Comparison of ENCODE assay signal across 15 cellular contexts in genomic region chr7:142376356-142376997, GRCh38.
DNase-seq lines count a peak whose midpoint lies in the region; ATAC-seq and TF ChIP-seq lines count a peak whose summit lies in the region.
"Had no signal": no experiment of that assay in that cellular context is flagged by ENCODE, and none has a peak within 500 bp of the region (broad histone marks: within the 10 kb centered on the region; RNA-seq: fewer than 3 reads in every experiment).

No MANE protein-coding gene starts in this region.

- ATAC-seq in GM23338 (peak; percentile 12; the same call in 1 of the 3 replicates), T-helper 17 cell (no peak), left lung (peak; percentile 40), GM19463 (IDR thresholded peaks at IDR 0.05; ENCODE audit: unreplicated experiment) (no peak), HG03521 (IDR thresholded peaks at IDR 0.05; ENCODE audit: unreplicated experiment) (no peak)

- H4K20me1 ChIP-seq in GM23338 (replicated peaks; ENCODE audit: insufficient read depth): no peaks in the 10 kb centered on the region

- H3K27me3 Mint-ChIP-seq in GM23338 (ENCODE audit: insufficient read depth, low read depth, poor library complexity) (peaks cover 8% of the 10 kb centered on the region), T-helper 17 cell (peaks cover 26% of the 10 kb centered on the region)

- H3K27ac Mint-ChIP-seq in GM23338 (peak overlapping the region; percentile 47; the same call in 1 of the 2 replicates), T-helper 17 cell (peak overlapping the region; percentile 81)
- H3K27ac Mint-ChIP-seq: B cell, brain had no signal

- H3K9me3 Mint-ChIP-seq in GM23338: no peaks in the 10 kb centered on the region
- H3K9me3 Mint-ChIP-seq: activated T-helper 1 cell treated with anti-CD3 and anti-CD28 coated beads, Interleukin-12 subunit alpha, Interleukin-12 subunit beta, Interleukin-2, Interleukin-4 antibody, amounts not matched to agents 30 ng/mL and 10 ng/mL and 1 ng/mL, durations not matched to agents 14 hours and 24 hours and 36 hours; brain; nephron; stimulated activated naive CD8-positive, alpha-beta T cell treated with anti-CD3 and anti-CD28 coated beads, Interleukin-15, amount 100 ng/mL, for 72 hours had no signal

- H3K4me3 Mint-ChIP-seq in GM23338 (no peak overlapping the region), T-helper 17 cell (no peak overlapping the region)
- H3K4me3 Mint-ChIP-seq: activated T-helper 1 cell treated with anti-CD3 and anti-CD28 coated beads, Interleukin-12 subunit alpha, Interleukin-12 subunit beta, Interleukin-2, Interleukin-4 antibody, amounts not matched to agents 30 ng/mL and 10 ng/mL and 1 ng/mL, durations not matched to agents 14 hours and 24 hours and 36 hours; B cell; brain; nephron; stimulated activated naive CD8-positive, alpha-beta T cell treated with anti-CD3 and anti-CD28 coated beads, Interleukin-15, amount 100 ng/mL, for 72 hours had no signal

- H3K4me3 ChIP-seq in AG10803 (ENCODE audit: low read length): no peak overlapping the region
- H3K4me3 ChIP-seq in GM23338: no peak overlapping the region
- H3K4me3 ChIP-seq in left lung: no peak overlapping the region

- no peaks in the 10 kb centered on the region for H3K9me3 ChIP-seq in T-helper 17 cell (ENCODE audit: control insufficient read depth, low read length, poor library complexity, severe bottlenecking)
- no peaks in the 10 kb centered on the region for H3K9me3 ChIP-seq in left lung

- intact Hi-C loops in left lung (cut with DNase I): no loop called here

- DNase-seq in AG10803 (ENCODE audit: low read depth) (peak; percentile 11), GM23338 (ENCODE audit: low spot score) (no peak), T-helper 17 cell (no peak), left lung (no peak), nucleus accumbens (lab: John Stamatoyannopoulos, UW) (no peak), hippocampal formation (lab: John Stamatoyannopoulos, UW) (no peak)
- DNase-seq: NCI-H187; SHP77 treated with DMSO at 0.1 percent for 48 hours; stimulated activated naive CD8-positive, alpha-beta T cell treated with anti-CD3 and anti-CD28 coated beads, Interleukin-15, amount 100 ng/mL, for 72 hours had no signal

- no peaks in the 10 kb centered on the region for H3K36me3 ChIP-seq in GM23338 (ENCODE audit: insufficient read depth)
- H3K36me3 ChIP-seq in left lung: no peaks in the 10 kb centered on the region

- H3K36me3 Mint-ChIP-seq in GM23338 (ENCODE audit: low read depth) (no peaks in the 10 kb centered on the region), T-helper 17 cell (ENCODE audit: low read depth) (no peaks in the 10 kb centered on the region)
- H3K36me3 Mint-ChIP-seq: brain had no signal

- H3K27ac ChIP-seq in GM23338 (ENCODE audit: low read depth) (no peak overlapping the region), left lung (no peak overlapping the region)

- peaks cover 14% of the 10 kb centered on the region for H3K4me1 ChIP-seq in GM23338 (ENCODE audit: insufficient read depth)
- no peaks in the 10 kb centered on the region for H3K4me1 ChIP-seq in left lung

- H3K4me1 Mint-ChIP-seq in GM23338: peaks cover 15% of the 10 kb centered on the region
- H3K4me1 Mint-ChIP-seq in T-helper 17 cell: peaks cover 6% of the 10 kb centered on the region
- H3K4me1 Mint-ChIP-seq: B cell had no signal

- H3K27me3 ChIP-seq in GM23338 (ENCODE audit: insufficient read depth): no peaks in the 10 kb centered on the region
- H3K27me3 ChIP-seq in left lung: no peaks in the 10 kb centered on the region

- H2AFZ ChIP-seq in GM23338: peak overlapping the region; percentile 63; the same call in 1 of the 2 replicates

- TF ChIP-seq CTCF in AG10803 (conservative IDR thresholded peaks at IDR 0.05; ENCODE audit: low read length): no peak
- no peak for TF ChIP-seq CTCF in GM23338 (conservative IDR thresholded peaks at IDR 0.05; ENCODE audit: low read depth in 2 of 2)
- TF ChIP-seq CTCF in left lung (IDR thresholded peaks at IDR 0.05): no peak

- H3K79me2 ChIP-seq in GM23338 (replicated peaks; ENCODE audit: insufficient read depth): no peaks in the 10 kb centered on the region

- no peaks in the 10 kb centered on the region for H3K9me2 ChIP-seq in GM23338 (ENCODE audit: insufficient read depth)

- no peaks in the 10 kb centered on the region for H3F3A ChIP-seq in GM23338 (replicated peaks; ENCODE audit: low read depth)

- H3K4me2 ChIP-seq in GM23338: 0 out of 2 replicates have a peak overlapping the region, but pooled peaks have one; percentile 37

TF ChIP-seq in GM23338, 12 proteins besides CTCF, POLR2A, EP300 and RAD21 (continues in another document):
- TF ChIP-seq ZNF462 (CRISPR knock-in tag; IDR thresholded peaks at IDR 0.05) (no peak), ZNF331 (CRISPR knock-in tag; IDR thresholded peaks at IDR 0.05; ENCODE audit: low read depth) (no peak), EZH2phosphoT487 (IDR thresholded peaks at IDR 0.05; ENCODE audit: unreplicated experiment) (no peak), EZH2 (IDR thresholded peaks at IDR 0.05; ENCODE audit: low read depth, unreplicated experiment) (no peak), NANOG (IDR thresholded peaks at IDR 0.05; ENCODE audit: borderline replicate concordance) (no peak), STAT1 (IDR thresholded peaks at IDR 0.05; ENCODE audit: unreplicated experiment) (no peak), CREB1 (CRISPR knock-in tag; IDR thresholded peaks at IDR 0.05; ENCODE audit: low read depth) (no peak), JUNB (IDR thresholded peaks at IDR 0.05; ENCODE audit: unreplicated experiment) (no peak)

Comparison
In these comparisons a context has a peak if more than half of its experiments do, and no peak if none do; other contexts are left out.
1. ATAC-seq: peak in GM23338 (single experiment) and left lung (single experiment); none in T-helper 17 cell (single experiment), GM19463 (single experiment) and HG03521 (single experiment).